Comparison of ENCODE assay signal across 9 cellular contexts in genomic region chr9:123349691-123350480, GRCh38. TPM values are rescaled to one million over a fixed set of nuclear protein-coding genes. Genes with fewer than 3 reads are reported as not detected.
DNase-seq lines count a peak whose midpoint lies in the region; ATAC-seq lines count a peak whose summit lies in the region.
"Had no signal": no experiment of that assay in that cellular context is flagged by ENCODE, and none has a peak within 500 bp of the region (broad histone marks: within the 10 kb centered on the region; RNA-seq: fewer than 3 reads in every experiment).

No MANE protein-coding gene starts in this region.

- H3K36me3 Mint-ChIP-seq in activated CD4-positive, alpha-beta memory T cell treated with anti-CD3 and anti-CD28 coated beads for 36 hours: no peaks in the 10 kb centered on the region

- DNase-seq in DMS 273 (lab: John Stamatoyannopoulos, UW; ENCODE audit: unreplicated experiment) (peak; percentile 84), DMS 273 treated with DMSO at 0.1 percent for 48 hours (lab: John Stamatoyannopoulos, UW) (no peak), NCI-H774 (lab: John Stamatoyannopoulos, UW) (peak; percentile 35), mucosa of gallbladder (ENCODE audit: low spot score) (peak; percentile 60)
- DNase-seq in activated CD4-positive, alpha-beta memory T cell treated with anti-CD3 and anti-CD28 coated beads for 36 hours: peak; percentile 72
- peak; percentile 43 for DNase-seq in effector CD8-positive, alpha-beta T cell (lab: John Stamatoyannopoulos, UW)
- peak; percentile 16 to 81 (median 49) for DNase-seq in stimulated activated naive CD4-positive, alpha-beta T cell (lab: John Stamatoyannopoulos, UW)

- CTCF ChIA-PET in activated CD4-positive, alpha-beta memory T cell treated with anti-CD3 and anti-CD28 coated beads for 36 hours (lab: Charles Lee): interaction anchor here (0.5 to 8.7 kb wide), 56 partner anchors 10 to 1187 kb away, joined by 3 to 93 read pairs (median 4); partner anchors contain the start of genes PDCL and RABGAP1

- POLR2A ChIA-PET in activated CD4-positive, alpha-beta memory T cell treated with anti-CD3 and anti-CD28 coated beads for 36 hours (lab: Charles Lee): interaction anchor here (0.6 kb wide), 1 partner anchor 36 kb away, joined by 3 read pairs; no protein-coding TSS in a partner anchor

- H3K27me3 Mint-ChIP-seq in activated CD4-positive, alpha-beta memory T cell treated with anti-CD3 and anti-CD28 coated beads for 36 hours: peaks cover 16% of the 10 kb centered on the region

- ATAC-seq in HG03108 (IDR thresholded peaks at IDR 0.05; ENCODE audit: unreplicated experiment): peak; percentile 39

- no peak overlapping the region for H3K27ac Mint-ChIP-seq in activated CD4-positive, alpha-beta memory T cell treated with anti-CD3 and anti-CD28 coated beads for 36 hours

- intact Hi-C loops in activated CD4-positive, alpha-beta memory T cell treated with anti-CD3 and anti-CD28 coated beads for 36 hours (cut with micrococcal nuclease): loop anchor here (2.0 to 5.0 kb wide), 3 partner anchors 269 to 883 kb away; no protein-coding TSS in a partner anchor

- H3K4me1 Mint-ChIP-seq in activated CD4-positive, alpha-beta memory T cell treated with anti-CD3 and anti-CD28 coated beads for 36 hours (ENCODE audit: low read depth): no peaks in the 10 kb centered on the region

- no peak overlapping the region for H3K4me3 Mint-ChIP-seq in activated CD4-positive, alpha-beta memory T cell treated with anti-CD3 and anti-CD28 coated beads for 36 hours

- no peaks in the 10 kb centered on the region for H3K9me3 Mint-ChIP-seq in activated CD4-positive, alpha-beta memory T cell treated with anti-CD3 and anti-CD28 coated beads for 36 hours

RNA-seq across cellular contexts. Expression of gene CRB2, which starts 6.1 kb away (rescaled TPM):
- not detected for total RNA-seq in activated CD4-positive, alpha-beta memory T cell treated with anti-CD3 and anti-CD28 coated beads for 36 hours
- total RNA-seq in mucosa of gallbladder: 0.06 TPM
- total RNA-seq: mononuclear cell had no signal
